In genomic region chr19:3163230-3163886, GRCh38 we compare ENCODE assay signal across 1 cellular context.
A peak's percentile ranks its signal among the peaks of the same experiment; 100 is the strongest.
TF ChIP-seq lines count a peak whose summit lies in the region.

No MANE protein-coding gene starts in this region.

TF ChIP-seq in GM12878, 131 proteins besides CTCF, POLR2A, EP300 and RAD21 (continued from another document):
- TF ChIP-seq, protein P1, sequence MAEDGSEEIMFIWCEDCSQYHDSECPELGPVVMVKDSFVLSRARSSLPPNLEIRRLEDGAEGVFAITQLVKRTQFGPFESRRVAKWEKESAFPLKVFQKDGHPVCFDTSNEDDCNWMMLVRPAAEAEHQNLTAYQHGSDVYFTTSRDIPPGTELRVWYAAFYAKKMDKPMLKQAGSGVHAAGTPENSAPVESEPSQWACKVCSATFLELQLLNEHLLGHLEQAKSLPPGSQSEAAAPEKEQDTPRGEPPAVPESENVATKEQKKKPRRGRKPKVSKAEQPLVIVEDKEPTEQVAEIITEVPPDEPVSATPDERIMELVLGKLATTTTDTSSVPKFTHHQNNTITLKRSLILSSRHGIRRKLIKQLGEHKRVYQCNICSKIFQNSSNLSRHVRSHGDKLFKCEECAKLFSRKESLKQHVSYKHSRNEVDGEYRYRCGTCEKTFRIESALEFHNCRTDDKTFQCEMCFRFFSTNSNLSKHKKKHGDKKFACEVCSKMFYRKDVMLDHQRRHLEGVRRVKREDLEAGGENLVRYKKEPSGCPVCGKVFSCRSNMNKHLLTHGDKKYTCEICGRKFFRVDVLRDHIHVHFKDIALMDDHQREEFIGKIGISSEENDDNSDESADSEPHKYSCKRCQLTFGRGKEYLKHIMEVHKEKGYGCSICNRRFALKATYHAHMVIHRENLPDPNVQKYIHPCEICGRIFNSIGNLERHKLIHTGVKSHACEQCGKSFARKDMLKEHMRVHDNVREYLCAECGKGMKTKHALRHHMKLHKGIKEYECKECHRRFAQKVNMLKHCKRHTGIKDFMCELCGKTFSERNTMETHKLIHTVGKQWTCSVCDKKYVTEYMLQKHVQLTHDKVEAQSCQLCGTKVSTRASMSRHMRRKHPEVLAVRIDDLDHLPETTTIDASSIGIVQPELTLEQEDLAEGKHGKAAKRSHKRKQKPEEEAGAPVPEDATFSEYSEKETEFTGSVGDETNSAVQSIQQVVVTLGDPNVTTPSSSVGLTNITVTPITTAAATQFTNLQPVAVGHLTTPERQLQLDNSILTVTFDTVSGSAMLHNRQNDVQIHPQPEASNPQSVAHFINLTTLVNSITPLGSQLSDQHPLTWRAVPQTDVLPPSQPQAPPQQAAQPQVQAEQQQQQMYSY (CRISPR knock-in tag; IDR thresholded peaks at IDR 0.05): no peak
- TF ChIP-seq HDGF (IDR thresholded peaks at IDR 0.05) (no peak), CBX3 (IDR thresholded peaks at IDR 0.05; ENCODE audit: borderline replicate concordance, low read depth) (no peak), SMC3 (IDR thresholded peaks at IDR 0.05; ENCODE audit: borderline replicate concordance, low read length) (peak; percentile 92), MXI1 (IDR thresholded peaks at IDR 0.05; ENCODE audit: low read depth, low read length) (0 out of 2 replicates have a peak, but pooled peaks have one; percentile 42), CHD4 (IDR thresholded peaks at IDR 0.05) (peak; percentile 96; the same call in 1 of the 2 replicates)
- TF ChIP-seq, protein P2, sequence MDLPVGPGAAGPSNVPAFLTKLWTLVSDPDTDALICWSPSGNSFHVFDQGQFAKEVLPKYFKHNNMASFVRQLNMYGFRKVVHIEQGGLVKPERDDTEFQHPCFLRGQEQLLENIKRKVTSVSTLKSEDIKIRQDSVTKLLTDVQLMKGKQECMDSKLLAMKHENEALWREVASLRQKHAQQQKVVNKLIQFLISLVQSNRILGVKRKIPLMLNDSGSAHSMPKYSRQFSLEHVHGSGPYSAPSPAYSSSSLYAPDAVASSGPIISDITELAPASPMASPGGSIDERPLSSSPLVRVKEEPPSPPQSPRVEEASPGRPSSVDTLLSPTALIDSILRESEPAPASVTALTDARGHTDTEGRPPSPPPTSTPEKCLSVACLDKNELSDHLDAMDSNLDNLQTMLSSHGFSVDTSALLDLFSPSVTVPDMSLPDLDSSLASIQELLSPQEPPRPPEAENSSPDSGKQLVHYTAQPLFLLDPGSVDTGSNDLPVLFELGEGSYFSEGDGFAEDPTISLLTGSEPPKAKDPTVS (IDR thresholded peaks at IDR 0.05; ENCODE audit: low read depth, low read length): no peak
- TF ChIP-seq, protein P3, sequence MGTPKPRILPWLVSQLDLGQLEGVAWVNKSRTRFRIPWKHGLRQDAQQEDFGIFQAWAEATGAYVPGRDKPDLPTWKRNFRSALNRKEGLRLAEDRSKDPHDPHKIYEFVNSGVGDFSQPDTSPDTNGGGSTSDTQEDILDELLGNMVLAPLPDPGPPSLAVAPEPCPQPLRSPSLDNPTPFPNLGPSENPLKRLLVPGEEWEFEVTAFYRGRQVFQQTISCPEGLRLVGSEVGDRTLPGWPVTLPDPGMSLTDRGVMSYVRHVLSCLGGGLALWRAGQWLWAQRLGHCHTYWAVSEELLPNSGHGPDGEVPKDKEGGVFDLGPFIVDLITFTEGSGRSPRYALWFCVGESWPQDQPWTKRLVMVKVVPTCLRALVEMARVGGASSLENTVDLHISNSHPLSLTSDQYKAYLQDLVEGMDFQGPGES (IDR thresholded peaks at IDR 0.05): no peak
